ENCODE assay signal across 30 cellular contexts in the genomic region with DNA sequence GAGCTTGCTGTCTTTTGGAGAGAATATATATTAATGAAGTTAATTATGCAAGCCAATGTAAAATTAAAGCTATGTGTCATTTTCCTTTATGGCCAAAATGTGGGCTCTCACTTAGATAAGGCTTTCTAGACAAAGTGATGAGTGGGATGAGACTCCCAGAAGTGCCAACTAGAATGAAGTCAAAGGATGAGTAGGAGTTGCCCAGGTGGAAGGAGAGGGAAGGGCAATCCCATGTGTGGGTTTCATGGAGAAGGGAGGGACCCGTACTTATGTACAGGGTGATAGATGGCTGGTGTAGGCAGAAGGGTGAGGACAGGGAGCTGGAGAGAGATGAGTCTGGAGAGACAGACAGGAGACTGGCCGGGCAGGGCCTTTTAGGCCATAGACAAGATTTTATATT.
"Had no signal": no experiment of that assay in that cellular context is flagged by ENCODE, and none has a peak within 500 bp of the region (broad histone marks: within the 10 kb centered on the region; RNA-seq: fewer than 3 reads in every experiment).

No MANE protein-coding gene starts in this region.

- H3K4me3 Mint-ChIP-seq: activated B cell treated with CpG ODN at 0.5 μM for 24 hours; activated CD8-positive, alpha-beta T cell treated with anti-CD3 and anti-CD28 coated beads for 36 hours; activated naive CD8-positive, alpha-beta T cell; activated T-cell treated with anti-CD3 and anti-CD28 coated beads, Interleukin-2, amount 50 U/mL, for 4 hours; activated T-helper 17 cell treated with anti-CD3 and anti-CD28 coated beads, Interleukin-2, amount 50 U/mL, for 72 hours; brain; T-helper 17 cell; T-helper 2 cell treated with Interferon-gamma antibody and Interleukin-4, amounts not matched to agents 5 μg/mL and 100 μg/mL, for 36 hours had no signal

- ATAC-seq: activated CD4-positive, CD25-positive, alpha-beta regulatory T cell treated with anti-CD3 and anti-CD28 coated beads, Interleukin-2, amount 50 U/mL, for 24 hours; activated CD8-positive, alpha-beta T cell treated with anti-CD3 and anti-CD28 coated beads for 36 hours; activated T-cell treated with anti-CD3 and anti-CD28 coated beads, Interleukin-2, amount 50 U/mL, for 4 hours; activated T-helper 17 cell treated with anti-CD3 and anti-CD28 coated beads, Interleukin-2, amount 50 U/mL, for 72 hours; gastrocnemius medialis; T-helper 17 cell had no signal

- H3K4me1 Mint-ChIP-seq: activated B cell treated with CpG ODN at 0.5 μM for 24 hours; activated T-helper 17 cell treated with anti-CD3 and anti-CD28 coated beads, Interleukin-2, amount 50 U/mL, for 72 hours had no signal

- DNase-seq: activated B cell treated with CpG ODN at 0.5 μM for 24 hours; activated CD4-positive, alpha-beta T cell treated with anti-CD3 and anti-CD28 coated beads for 48 hours; activated CD4-positive, alpha-beta T cell treated with anti-CD3 and anti-CD28 coated beads, Interleukin-2, amount 50 U/mL, for 1 hour; activated CD4-positive, alpha-beta T cell treated with anti-CD3 and anti-CD28 coated beads, Interleukin-2, amount 50 U/mL, for 48 hours; activated CD8-positive, alpha-beta memory T cell treated with anti-CD3 and anti-CD28 coated beads for 24 hours; activated CD8-positive, alpha-beta T cell treated with anti-CD3 and anti-CD28 coated beads for 36 hours; activated effector memory CD4-positive, alpha-beta T cell treated with Interleukin-2 at 50 U/mL for 16 hours; activated gamma-delta T cell treated with Interleukin-2 at 50 U/mL for 16 hours; activated naive CD4-positive, alpha-beta T cell treated with anti-CD3 and anti-CD28 coated beads, Interleukin-2, amount 50 U/mL, for 16 hours; activated naive CD4-positive, alpha-beta T cell treated with Interleukin-2 at 50 U/mL for 16 hours; activated T-cell treated with anti-CD3 and anti-CD28 coated beads, Interleukin-2, amount 50 U/mL, for 4 hours; anterior cingulate cortex; central memory CD4-positive, alpha-beta T cell; cerebellar nuclear complex; colonic mucosa; effector CD8-positive, alpha-beta T cell; gastrocnemius medialis; glutamatergic neuron; T-helper 1 cell; T-helper 17 cell; WERI-Rb-1 had no signal

- H3K4me1 ChIP-seq: breast epithelium, colonic mucosa, foreskin keratinocyte had no signal

- H3K27me3 ChIP-seq: breast epithelium, cardiac muscle cell, colonic mucosa, esophagus muscularis mucosa, foreskin keratinocyte, gastrocnemius medialis had no signal

- H3K36me3 Mint-ChIP-seq: activated naive CD8-positive, alpha-beta T cell; brain had no signal

- H3K9me3 ChIP-seq: breast epithelium, colonic mucosa, esophagus muscularis mucosa, gastrocnemius medialis had no signal

- H3K36me3 ChIP-seq: breast epithelium, cardiac muscle cell, colonic mucosa, esophagus muscularis mucosa, gastrocnemius medialis, WERI-Rb-1 had no signal

- H3K27ac ChIP-seq: breast epithelium, cardiac muscle cell, colonic mucosa, esophagus muscularis mucosa, foreskin keratinocyte, WERI-Rb-1 had no signal

- H3K27me3 Mint-ChIP-seq: activated T-helper 17 cell treated with anti-CD3 and anti-CD28 coated beads, Interleukin-2, amount 50 U/mL, for 72 hours had no signal

- H3K27ac Mint-ChIP-seq: activated B cell treated with CpG ODN at 0.5 μM for 24 hours; activated CD8-positive, alpha-beta T cell treated with anti-CD3 and anti-CD28 coated beads for 36 hours; activated naive CD8-positive, alpha-beta T cell; activated T-helper 17 cell treated with anti-CD3 and anti-CD28 coated beads, Interleukin-2, amount 50 U/mL, for 72 hours; brain; T-helper 17 cell; T-helper 2 cell treated with Interferon-gamma antibody and Interleukin-4, amounts not matched to agents 5 μg/mL and 100 μg/mL, for 36 hours had no signal

- H3K9me3 Mint-ChIP-seq: activated B cell treated with CpG ODN at 0.5 μM for 24 hours; activated CD8-positive, alpha-beta T cell treated with anti-CD3 and anti-CD28 coated beads for 36 hours; activated T-cell treated with anti-CD3 and anti-CD28 coated beads, Interleukin-2, amount 50 U/mL, for 4 hours; activated T-helper 17 cell treated with anti-CD3 and anti-CD28 coated beads, Interleukin-2, amount 50 U/mL, for 72 hours; brain; T-helper 2 cell treated with Interferon-gamma antibody and Interleukin-4, amounts not matched to agents 5 μg/mL and 100 μg/mL, for 36 hours had no signal

- H3K4me3 ChIP-seq: breast epithelium, cardiac muscle cell, colonic mucosa, esophagus muscularis mucosa, gastrocnemius medialis had no signal
